Comparison of ENCODE assay signal across 1 cellular context in the genomic region with DNA sequence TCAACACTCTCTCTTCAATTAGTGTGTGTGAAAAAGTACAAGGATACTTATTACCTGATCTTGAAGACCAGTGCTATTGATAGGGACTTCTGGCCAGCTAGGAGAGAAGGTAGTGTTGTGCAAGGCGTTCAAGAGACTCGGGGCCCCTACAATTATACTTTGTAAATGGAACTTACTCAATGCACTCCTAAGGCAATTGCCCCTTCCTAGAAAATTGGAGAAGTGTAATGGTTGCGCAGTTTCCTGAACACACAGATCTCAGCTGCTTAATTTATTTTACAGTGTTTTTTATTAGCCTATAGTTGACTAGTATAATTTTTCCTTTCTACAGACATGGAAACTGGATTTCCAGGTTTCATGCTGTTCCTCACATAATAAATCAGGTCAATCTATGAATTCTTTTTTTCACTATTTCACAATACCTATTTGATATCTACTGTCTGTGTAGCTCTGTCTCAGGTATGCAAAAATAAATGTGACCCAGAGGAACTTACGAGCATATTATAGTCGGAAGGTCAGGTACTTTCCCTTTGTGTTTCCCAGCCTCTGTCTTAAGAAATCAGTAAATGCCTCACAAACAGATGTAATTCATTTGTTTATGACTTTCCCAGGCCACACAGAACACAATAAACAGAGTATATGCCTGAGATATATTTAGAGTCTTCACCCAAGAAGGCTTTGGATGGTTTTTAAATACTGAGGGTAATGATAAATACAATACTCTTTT.
TF ChIP-seq lines count a peak whose summit lies in the region.

No MANE protein-coding gene starts in this region.

TF ChIP-seq in WTC11, 78 proteins besides CTCF, POLR2A, EP300 and RAD21 (continued from another document):
- TF ChIP-seq, protein P1, sequence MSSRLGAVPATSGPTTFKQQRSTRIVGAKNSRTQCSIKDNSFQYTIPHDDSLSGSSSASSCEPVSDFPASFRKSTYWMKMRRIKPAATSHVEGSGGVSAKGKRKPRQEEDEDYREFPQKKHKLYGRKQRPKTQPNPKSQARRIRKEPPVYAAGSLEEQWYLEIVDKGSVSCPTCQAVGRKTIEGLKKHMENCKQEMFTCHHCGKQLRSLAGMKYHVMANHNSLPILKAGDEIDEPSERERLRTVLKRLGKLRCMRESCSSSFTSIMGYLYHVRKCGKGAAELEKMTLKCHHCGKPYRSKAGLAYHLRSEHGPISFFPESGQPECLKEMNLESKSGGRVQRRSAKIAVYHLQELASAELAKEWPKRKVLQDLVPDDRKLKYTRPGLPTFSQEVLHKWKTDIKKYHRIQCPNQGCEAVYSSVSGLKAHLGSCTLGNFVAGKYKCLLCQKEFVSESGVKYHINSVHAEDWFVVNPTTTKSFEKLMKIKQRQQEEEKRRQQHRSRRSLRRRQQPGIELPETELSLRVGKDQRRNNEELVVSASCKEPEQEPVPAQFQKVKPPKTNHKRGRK (CRISPR knock-in tag; IDR thresholded peaks at IDR 0.05; ENCODE audit: borderline replicate concordance), result no peak
- TF ChIP-seq, protein P2, sequence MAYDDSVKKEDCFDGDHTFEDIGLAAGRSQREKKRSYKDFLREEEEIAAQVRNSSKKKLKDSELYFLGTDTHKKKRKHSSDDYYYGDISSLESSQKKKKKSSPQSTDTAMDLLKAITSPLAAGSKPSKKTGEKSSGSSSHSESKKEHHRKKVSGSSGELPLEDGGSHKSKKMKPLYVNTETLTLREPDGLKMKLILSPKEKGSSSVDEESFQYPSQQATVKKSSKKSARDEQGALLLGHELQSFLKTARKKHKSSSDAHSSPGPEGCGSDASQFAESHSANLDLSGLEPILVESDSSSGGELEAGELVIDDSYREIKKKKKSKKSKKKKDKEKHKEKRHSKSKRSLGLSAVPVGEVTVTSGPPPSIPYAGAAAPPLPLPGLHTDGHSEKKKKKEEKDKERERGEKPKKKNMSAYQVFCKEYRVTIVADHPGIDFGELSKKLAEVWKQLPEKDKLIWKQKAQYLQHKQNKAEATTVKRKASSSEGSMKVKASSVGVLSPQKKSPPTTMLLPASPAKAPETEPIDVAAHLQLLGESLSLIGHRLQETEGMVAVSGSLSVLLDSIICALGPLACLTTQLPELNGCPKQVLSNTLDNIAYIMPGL (CRISPR knock-in tag; IDR thresholded peaks at IDR 0.05), result no peak
- TF ChIP-seq CREB1 (CRISPR knock-in tag; IDR thresholded peaks at IDR 0.05) (no peak), OVOL2 (CRISPR knock-in tag; IDR thresholded peaks at IDR 0.05; ENCODE audit: borderline replicate concordance) (no peak), NFE2L1 (CRISPR knock-in tag; IDR thresholded peaks at IDR 0.05) (no peak), ZNF138 (CRISPR knock-in tag; conservative IDR thresholded peaks at IDR 0.05) (no peak), TEAD1 (CRISPR knock-in tag; IDR thresholded peaks at IDR 0.05) (no peak), SOX15 (CRISPR knock-in tag; IDR thresholded peaks at IDR 0.05) (no peak), NR1H2 (CRISPR knock-in tag; IDR thresholded peaks at IDR 0.05) (no peak), TCF7 (CRISPR knock-in tag; IDR thresholded peaks at IDR 0.05; ENCODE audit: low read depth) (no peak), FOXP1 (CRISPR knock-in tag; IDR thresholded peaks at IDR 0.05; ENCODE audit: borderline replicate concordance) (no peak)
- TF ChIP-seq, protein P3, sequence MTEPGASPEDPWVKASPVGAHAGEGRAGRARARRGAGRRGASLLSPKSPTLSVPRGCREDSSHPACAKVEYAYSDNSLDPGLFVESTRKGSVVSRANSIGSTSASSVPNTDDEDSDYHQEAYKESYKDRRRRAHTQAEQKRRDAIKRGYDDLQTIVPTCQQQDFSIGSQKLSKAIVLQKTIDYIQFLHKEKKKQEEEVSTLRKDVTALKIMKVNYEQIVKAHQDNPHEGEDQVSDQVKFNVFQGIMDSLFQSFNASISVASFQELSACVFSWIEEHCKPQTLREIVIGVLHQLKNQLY (CRISPR knock-in tag; IDR thresholded peaks at IDR 0.05), result no peak
- TF ChIP-seq, protein P4, sequence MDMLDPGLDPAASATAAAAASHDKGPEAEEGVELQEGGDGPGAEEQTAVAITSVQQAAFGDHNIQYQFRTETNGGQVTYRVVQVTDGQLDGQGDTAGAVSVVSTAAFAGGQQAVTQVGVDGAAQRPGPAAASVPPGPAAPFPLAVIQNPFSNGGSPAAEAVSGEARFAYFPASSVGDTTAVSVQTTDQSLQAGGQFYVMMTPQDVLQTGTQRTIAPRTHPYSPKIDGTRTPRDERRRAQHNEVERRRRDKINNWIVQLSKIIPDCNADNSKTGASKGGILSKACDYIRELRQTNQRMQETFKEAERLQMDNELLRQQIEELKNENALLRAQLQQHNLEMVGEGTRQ (CRISPR knock-in tag; IDR thresholded peaks at IDR 0.05), result no peak
- TF ChIP-seq, protein P5, sequence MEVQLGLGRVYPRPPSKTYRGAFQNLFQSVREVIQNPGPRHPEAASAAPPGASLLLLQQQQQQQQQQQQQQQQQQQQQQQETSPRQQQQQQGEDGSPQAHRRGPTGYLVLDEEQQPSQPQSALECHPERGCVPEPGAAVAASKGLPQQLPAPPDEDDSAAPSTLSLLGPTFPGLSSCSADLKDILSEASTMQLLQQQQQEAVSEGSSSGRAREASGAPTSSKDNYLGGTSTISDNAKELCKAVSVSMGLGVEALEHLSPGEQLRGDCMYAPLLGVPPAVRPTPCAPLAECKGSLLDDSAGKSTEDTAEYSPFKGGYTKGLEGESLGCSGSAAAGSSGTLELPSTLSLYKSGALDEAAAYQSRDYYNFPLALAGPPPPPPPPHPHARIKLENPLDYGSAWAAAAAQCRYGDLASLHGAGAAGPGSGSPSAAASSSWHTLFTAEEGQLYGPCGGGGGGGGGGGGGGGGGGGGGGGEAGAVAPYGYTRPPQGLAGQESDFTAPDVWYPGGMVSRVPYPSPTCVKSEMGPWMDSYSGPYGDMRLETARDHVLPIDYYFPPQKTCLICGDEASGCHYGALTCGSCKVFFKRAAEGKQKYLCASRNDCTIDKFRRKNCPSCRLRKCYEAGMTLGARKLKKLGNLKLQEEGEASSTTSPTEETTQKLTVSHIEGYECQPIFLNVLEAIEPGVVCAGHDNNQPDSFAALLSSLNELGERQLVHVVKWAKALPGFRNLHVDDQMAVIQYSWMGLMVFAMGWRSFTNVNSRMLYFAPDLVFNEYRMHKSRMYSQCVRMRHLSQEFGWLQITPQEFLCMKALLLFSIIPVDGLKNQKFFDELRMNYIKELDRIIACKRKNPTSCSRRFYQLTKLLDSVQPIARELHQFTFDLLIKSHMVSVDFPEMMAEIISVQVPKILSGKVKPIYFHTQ (CRISPR knock-in tag; IDR thresholded peaks at IDR 0.05), result no peak
TF ChIP-seq in WTC11: peak in this region for 0.
